8 cellular contexts compared by ENCODE assay signal in genomic region chr2:229780856-229781773, GRCh38.
A peak's percentile ranks its signal among the peaks of the same experiment; 100 is the strongest.
DNase-seq lines count a peak whose midpoint lies in the region; ATAC-seq and TF ChIP-seq lines count a peak whose summit lies in the region.

No MANE protein-coding gene starts in this region.

- H3K4me3 ChIP-seq in BE2C (ENCODE audit: low read depth, low read length) (no peak overlapping the region), LNCaP clone FGC (ENCODE audit: low read depth, low read length) (no peak overlapping the region)
- no peak overlapping the region for H3K4me3 ChIP-seq in naive thymus-derived CD4-positive, alpha-beta T cell (ENCODE audit: low read length)

- POLR2A ChIA-PET in naive thymus-derived CD4-positive, alpha-beta T cell (lab: Charles Lee), result no interaction called here

- no peaks in the 10 kb centered on the region for H3K9me3 ChIP-seq in BE2C
- no peaks in the 10 kb centered on the region for H3K9me3 ChIP-seq in naive thymus-derived CD4-positive, alpha-beta T cell (ENCODE audit: control insufficient read depth in 2 of 3, low read length in 3 of 3)

- peaks cover 13 to 30% (median 25%) of the 10 kb centered on the region in 7 donors for H3K4me1 Mint-ChIP-seq in naive thymus-derived CD4-positive, alpha-beta T cell

- peaks cover 12 to 62% (median 27%) of the 10 kb centered on the region in 5 donors for H3K36me3 Mint-ChIP-seq in naive thymus-derived CD4-positive, alpha-beta T cell

- H3K27me3 ChIP-seq in BE2C, result no peaks in the 10 kb centered on the region; the same call in 1 of the 2 replicates
- H3K27me3 ChIP-seq in naive thymus-derived CD4-positive, alpha-beta T cell (ENCODE audit: control insufficient read depth in 2 of 2, insufficient read depth in 2 of 2, low read length in 2 of 2), result no peaks in the 10 kb centered on the region

- H3K36me3 ChIP-seq in BE2C, result peaks cover 27% of the 10 kb centered on the region
- H3K36me3 ChIP-seq in naive thymus-derived CD4-positive, alpha-beta T cell (ENCODE audit: control insufficient read depth in 2 of 3, insufficient read depth in 3 of 3, low read length in 3 of 3), result peaks cover 5 to 65% (median 11%) of the 10 kb centered on the region in 3 experiments

- no peak overlapping the region for H3K27ac ChIP-seq in naive thymus-derived CD4-positive, alpha-beta T cell (ENCODE audit: low read depth, low read length)

- CTCF ChIA-PET in naive thymus-derived CD4-positive, alpha-beta T cell (lab: Charles Lee), result interaction anchor here (0.6 to 2.4 kb wide), 16 partner anchors 9 to 289 kb away, joined by 3 to 8 read pairs (median 4); no protein-coding TSS in a partner anchor

- intact Hi-C loops in naive thymus-derived CD4-positive, alpha-beta T cell (cut with micrococcal nuclease), result loop anchor here (1.0 to 10.0 kb wide), 4 partner anchors 131 to 384 kb away; partner anchors contain the start of gene SLC16A14 (in 1 of the 2)

- H3K4me1 ChIP-seq in BE2C, result no peaks in the 10 kb centered on the region
- peaks cover 2 to 4% of the 10 kb centered on the region in 2 donors for H3K4me1 ChIP-seq in naive thymus-derived CD4-positive, alpha-beta T cell (ENCODE audit: control insufficient read depth in 2 of 2, insufficient read depth in 2 of 2, low read length in 2 of 2)

- no peaks in the 10 kb centered on the region for H3K27me3 Mint-ChIP-seq in naive thymus-derived CD4-positive, alpha-beta T cell

- peak; percentile 59 for ATAC-seq in GM18517 (IDR thresholded peaks at IDR 0.05; ENCODE audit: unreplicated experiment)
- ATAC-seq in naive thymus-derived CD4-positive, alpha-beta T cell, result peak; percentile 90
- no peak for ATAC-seq in GM21526 (IDR thresholded peaks at IDR 0.05; ENCODE audit: low FRiP score, unreplicated experiment)

- H3K27ac Mint-ChIP-seq in naive thymus-derived CD4-positive, alpha-beta T cell, result peak overlapping the region in 7 of 9 donors; percentile 2 to 59 (median 16)

- TF ChIP-seq CTCF in BE2C (IDR thresholded peaks at IDR 0.05; ENCODE audit: low read depth, low read length) (peak; percentile 93), LNCaP clone FGC (IDR thresholded peaks at IDR 0.05; ENCODE audit: control insufficient read depth, extremely low read depth, insufficient read depth) (peak; percentile 69)

- peaks cover 0 to 1% (median 0%) of the 10 kb centered on the region in 11 donors for H3K9me3 Mint-ChIP-seq in naive thymus-derived CD4-positive, alpha-beta T cell

- H3K4me3 Mint-ChIP-seq in naive thymus-derived CD4-positive, alpha-beta T cell, result no peak overlapping the region

- no peak for DNase-seq in BE2C
- DNase-seq in LNCaP clone FGC (ENCODE audit: low read depth), result no peak
- DNase-seq in SKM-1 treated with dmso at 0.1 percent for 144 hours (lab: John Stamatoyannopoulos, UW; ENCODE audit: unreplicated experiment), result peak; percentile 43
- peak; percentile 36 for DNase-seq in fibroblast of gingiva (ENCODE audit: low read depth)
- peak in 6 of 9 donors; percentile 8 to 49 (median 38) for DNase-seq in naive thymus-derived CD4-positive, alpha-beta T cell
- DNase-seq in activated CD4-positive, CD25-positive, alpha-beta regulatory T cell treated with anti-CD3 and anti-CD28 coated beads, Interleukin-2, amount 50 U/mL, for 72 hours, result no peak

Comparison
In these comparisons a context has a peak if more than half of its experiments do, and no peak if none do; other contexts are left out.
1. DNase-seq: peak in SKM-1 treated with dmso at 0.1 percent for 144 hours (single experiment), fibroblast of gingiva (single experiment) and naive thymus-derived CD4-positive, alpha-beta T cell (6 of 9); none in BE2C (single experiment), LNCaP clone FGC (single experiment) and activated CD4-positive, CD25-positive, alpha-beta regulatory T cell treated with anti-CD3 and anti-CD28 coated beads, Interleukin-2, amount 50 U/mL, for 72 hours (single experiment).